ENCODE assay signal across 27 cellular contexts in genomic region chr13:40772765-40773473, GRCh38. TPM values are rescaled to one million over a fixed set of nuclear protein-coding genes. Genes with fewer than 3 reads are reported as not detected.
DNase-seq lines count a peak whose midpoint lies in the region; ATAC-seq and TF ChIP-seq lines count a peak whose summit lies in the region.
"Had no signal": no experiment of that assay in that cellular context is flagged by ENCODE, and none has a peak within 500 bp of the region (broad histone marks: within the 10 kb centered on the region; RNA-seq: fewer than 3 reads in every experiment).

No MANE protein-coding gene starts in this region.

- H3K36me3 ChIP-seq in Karpas-422 (ENCODE audit: insufficient read depth, low read length) = peaks cover 4% of the 10 kb centered on the region; the same call in 1 of the 2 replicates

- H3K27me3 Mint-ChIP-seq in activated T-cell treated with anti-CD3 and anti-CD28 coated beads, Interleukin-2, amount 50 U/mL, for 4 hours (ENCODE audit: low read depth) = no peaks in the 10 kb centered on the region
- H3K27me3 Mint-ChIP-seq in brain (peaks cover 24% of the 10 kb centered on the region), osteocyte (ENCODE audit: unreplicated experiment) (no peaks in the 10 kb centered on the region)
- H3K27me3 Mint-ChIP-seq: stimulated activated memory B cell treated with anti-CD40 and anti-IgM and Interleukin-4, amounts not matched to agents 10 μg/mL and 1 μg/mL and 100 μg/mL, for 72 hours had no signal

- no peak overlapping the region for H3K4me2 ChIP-seq in Karpas-422 (ENCODE audit: low read depth, low read length, poor library complexity, severe bottlenecking)

- H3K27me3 ChIP-seq in Karpas-422 (ENCODE audit: low read length) (no peaks in the 10 kb centered on the region), foreskin keratinocyte (no peaks in the 10 kb centered on the region)
- H3K27me3 ChIP-seq: testis had no signal

- no peaks in the 10 kb centered on the region for H3K9me2 ChIP-seq in Karpas-422 (replicated peaks; ENCODE audit: insufficient read depth, low read length)

- H3K9me3 ChIP-seq in Karpas-422 (ENCODE audit: low read length) = no peaks in the 10 kb centered on the region
- H3K9me3 ChIP-seq: testis had no signal

- no peak for ATAC-seq in activated T-cell treated with anti-CD3 and anti-CD28 coated beads, Interleukin-2, amount 50 U/mL, for 4 hours
- ATAC-seq in foreskin keratinocyte = no peak
- ATAC-seq: stimulated activated memory B cell treated with anti-CD40 and anti-IgM and Interleukin-4, amounts not matched to agents 10 μg/mL and 1 μg/mL and 100 μg/mL, for 72 hours had no signal

- H3K4me1 Mint-ChIP-seq in activated T-cell treated with anti-CD3 and anti-CD28 coated beads, Interleukin-2, amount 50 U/mL, for 4 hours (ENCODE audit: low read depth) = peaks cover 39% of the 10 kb centered on the region
- peaks cover 14% of the 10 kb centered on the region for H3K4me1 Mint-ChIP-seq in brain
- H3K4me1 Mint-ChIP-seq in osteocyte (ENCODE audit: unreplicated experiment) = peaks cover 29% of the 10 kb centered on the region

- no peaks in the 10 kb centered on the region for H3K9me3 Mint-ChIP-seq in activated T-cell treated with anti-CD3 and anti-CD28 coated beads, Interleukin-2, amount 50 U/mL, for 4 hours
- no peaks in the 10 kb centered on the region for H3K9me3 Mint-ChIP-seq in brain
- no peaks in the 10 kb centered on the region for H3K9me3 Mint-ChIP-seq in osteocyte (ENCODE audit: unreplicated experiment)
- H3K9me3 Mint-ChIP-seq: CD14-positive monocyte; HFFc6; stimulated activated memory B cell treated with anti-CD40 and anti-IgM and Interleukin-4, amounts not matched to agents 10 μg/mL and 1 μg/mL and 100 μg/mL, for 72 hours had no signal

- H3K27ac ChIP-seq in Karpas-422 (ENCODE audit: low read length) = peak overlapping the region; percentile 52
- H3K27ac ChIP-seq in foreskin keratinocyte = no peak overlapping the region
- H3K27ac ChIP-seq: HL-60, parathyroid adenoma, testis had no signal

- H3K27ac Mint-ChIP-seq in brain (peak overlapping the region in 1 of 5 experiments; percentile 43), osteocyte (ENCODE audit: unreplicated experiment) (no peak overlapping the region)
- H3K27ac Mint-ChIP-seq: HFFc6; stimulated activated memory B cell treated with anti-CD40 and anti-IgM and Interleukin-4, amounts not matched to agents 10 μg/mL and 1 μg/mL and 100 μg/mL, for 72 hours had no signal

- H3K4me3 ChIP-seq in Karpas-422 (ENCODE audit: low read length) = no peak overlapping the region

- peak overlapping the region; percentile 96 for H3K4me3 Mint-ChIP-seq in activated T-cell treated with anti-CD3 and anti-CD28 coated beads, Interleukin-2, amount 50 U/mL, for 4 hours
- H3K4me3 Mint-ChIP-seq in brain = peak overlapping the region; percentile 43 to 82 (median 68)
- H3K4me3 Mint-ChIP-seq in osteocyte (ENCODE audit: unreplicated experiment) = no peak overlapping the region
- H3K4me3 Mint-ChIP-seq: HFFc6 had no signal

- no peaks in the 10 kb centered on the region for H4K20me1 ChIP-seq in Karpas-422 (ENCODE audit: insufficient read depth, low read depth, low read length)

- TF ChIP-seq CTCF in brain (conservative IDR thresholded peaks at IDR 0.05) (no peak), osteocyte (IDR thresholded peaks at IDR 0.05) (no peak), foreskin keratinocyte (conservative IDR thresholded peaks at IDR 0.05) (no peak)

- no peak overlapping the region for H3K9ac ChIP-seq in Karpas-422 (ENCODE audit: low read length)
- H3K9ac ChIP-seq: parathyroid adenoma had no signal

- H3K36me3 Mint-ChIP-seq in activated T-cell treated with anti-CD3 and anti-CD28 coated beads, Interleukin-2, amount 50 U/mL, for 4 hours (ENCODE audit: insufficient read depth) = peaks cover 2% of the 10 kb centered on the region
- no peaks in the 10 kb centered on the region for H3K36me3 Mint-ChIP-seq in brain
- H3K36me3 Mint-ChIP-seq in osteocyte (ENCODE audit: unreplicated experiment) = no peaks in the 10 kb centered on the region
- H3K36me3 Mint-ChIP-seq: CD14-positive monocyte; stimulated activated memory B cell treated with anti-CD40 and anti-IgM and Interleukin-4, amounts not matched to agents 10 μg/mL and 1 μg/mL and 100 μg/mL, for 72 hours had no signal

- peaks cover 17% of the 10 kb centered on the region for H3K79me2 ChIP-seq in Karpas-422 (ENCODE audit: low read length)

- DNase-seq in activated T-cell treated with anti-CD3 and anti-CD28 coated beads, Interleukin-2, amount 50 U/mL, for 4 hours = no peak
- DNase-seq in activated T-cell treated with anti-CD3 and anti-CD28 coated beads for 4 hours (no peak), Karpas-422 (no peak), osteocyte (ENCODE audit: extremely low spot score, unreplicated experiment) (peak; percentile 27), foreskin keratinocyte (no peak), SKM-1 treated with dmso at 0.1 percent for 144 hours (lab: John Stamatoyannopoulos, UW; ENCODE audit: unreplicated experiment) (no peak)
- no peak for DNase-seq in effector CD4-positive, alpha-beta T cell
- DNase-seq: activated gamma-delta T cell; cerebellar nuclear complex; DMS53; erythroblast; foreskin melanocyte; HFFc6; hypothalamus; IMR-90; kidney; MM.1S; NCI-H1436 treated with DMSO at 0.1 percent for 48 hours; NCI-H2171 treated with DMSO at 0.1 percent for 48 hours; NCI-H748 treated with DMSO at 0.1 percent for 48 hours; stimulated activated CD4-positive, alpha-beta T cell treated with anti-CD3 and anti-CD28 coated beads, Interleukin-1b, Interleukin-23, amount 100 ng/mL, for 48 hours; testis had no signal

- H3K4me1 ChIP-seq in Karpas-422 (ENCODE audit: low read length) (peaks cover 50% of the 10 kb centered on the region), foreskin keratinocyte (peaks cover 14% of the 10 kb centered on the region)
- H3K4me1 ChIP-seq: parathyroid adenoma had no signal

- no peak overlapping the region for H2AFZ ChIP-seq in Karpas-422 (ENCODE audit: low read length)
- H2AFZ ChIP-seq: parathyroid adenoma had no signal

RNA-seq across cellular contexts. Expression of gene MRPS31, which starts 1.9 kb away (rescaled TPM):
- 10 to 100 TPM; 43.6 to 48.4 (median 46.4) TPM for total RNA-seq in activated T-cell treated with anti-CD3 and anti-CD28 coated beads, Interleukin-2, amount 50 U/mL, for 4 hours
- 42.4 and 52.6 TPM in 2 replicates for total RNA-seq in Karpas-422 (2014; rRNA removed; shearing (Covaris generic); ENCODE audit: low replicate concordance)
- polyA plus RNA-seq in brain (ENCODE audit: insufficient read depth, low read depth, low replicate concordance) (6.7 TPM), foreskin keratinocyte (17.1 and 19.6 TPM in 2 replicates)
- total RNA-seq in osteocyte (17.4 and 17.7 TPM in 2 replicates), foreskin keratinocyte (20.4 and 20.5 TPM in 2 replicates)

RNA-seq across cellular contexts. Expression of gene SLC25A15, which starts 16.5 kb away (rescaled TPM):
- total RNA-seq in activated T-cell treated with anti-CD3 and anti-CD28 coated beads, Interleukin-2, amount 50 U/mL, for 4 hours = 10 to 100 TPM; 19.8 to 25.2 (median 24.6) TPM
- 25.3 and 44.5 TPM in 2 replicates for total RNA-seq in Karpas-422 (2014; rRNA removed; shearing (Covaris generic); ENCODE audit: low replicate concordance)
- 7.9 TPM for polyA plus RNA-seq in brain (ENCODE audit: insufficient read depth, low read depth, low replicate concordance)
- 8.3 and 9.5 TPM in 2 replicates for total RNA-seq in osteocyte
- total RNA-seq in foreskin keratinocyte = 15.3 and 18.8 TPM in 2 replicates
- polyA plus RNA-seq in foreskin keratinocyte = 3.3 and 4.4 TPM in 2 replicates
